Comparison of ENCODE assay signal across 17 cellular contexts in the genomic region with DNA sequence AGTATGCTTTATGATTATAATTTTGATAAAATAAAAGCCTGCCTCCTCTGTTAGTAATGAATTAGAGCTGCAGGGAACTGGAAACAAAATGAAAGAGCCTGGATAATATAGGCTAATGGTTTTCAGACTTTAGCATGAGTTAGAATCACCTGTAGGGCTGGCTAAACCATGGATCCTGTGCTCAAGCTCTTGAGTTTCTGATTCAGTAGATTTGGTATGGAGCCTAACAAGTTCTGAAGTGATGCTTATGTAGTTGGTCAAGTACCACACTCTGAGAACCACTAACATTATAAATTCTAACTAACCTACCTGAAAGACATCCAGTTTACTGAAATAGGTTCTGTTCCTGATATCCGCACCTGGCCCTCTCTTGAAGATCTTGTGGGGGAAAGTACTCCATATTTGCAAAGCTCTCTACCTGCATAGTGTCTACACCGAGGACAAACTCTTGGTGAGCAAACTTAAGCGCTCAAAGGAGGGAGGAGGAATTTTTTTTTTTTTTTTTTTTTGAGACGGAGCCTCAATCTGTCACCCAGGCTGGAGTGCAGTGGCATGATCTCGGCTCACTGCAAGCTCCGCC. TPM values are rescaled to one million over a fixed set of nuclear protein-coding genes. Genes with fewer than 3 reads are reported as not detected.
DNase-seq lines count a peak whose midpoint lies in the region; ATAC-seq and TF ChIP-seq lines count a peak whose summit lies in the region.
"Had no signal": no experiment of that assay in that cellular context is flagged by ENCODE, and none has a peak within 500 bp of the region (broad histone marks: within the 10 kb centered on the region; RNA-seq: fewer than 3 reads in every experiment).

No MANE protein-coding gene starts in this region.

- TF ChIP-seq EP300 in upper lobe of left lung (IDR thresholded peaks at IDR 0.05) = peak in 2 of 4 donors; percentile 12 to 68

- H3K27ac ChIP-seq in upper lobe of left lung = peak overlapping the region in 1 of 4 donors; percentile 49
- H3K27ac ChIP-seq: HL-60 had no signal

- H3K4me1 ChIP-seq in upper lobe of left lung = peaks cover 0 to 9% (median 8%) of the 10 kb centered on the region in 4 donors

- TF ChIP-seq POLR2A in upper lobe of left lung (IDR thresholded peaks at IDR 0.05) = no peak

- H3K9me3 ChIP-seq in upper lobe of left lung = no peaks in the 10 kb centered on the region

- no peaks in the 10 kb centered on the region for H3K36me3 ChIP-seq in upper lobe of left lung

- DNase-seq in DMS79 treated with DMSO at 0.1 percent for 48 hours (lab: John Stamatoyannopoulos, UW) (peak; percentile 99), NCI-H2107 (lab: John Stamatoyannopoulos, UW) (peak; percentile 10), NCI-H510A treated with DMSO at 0.1 percent for 48 hours (lab: John Stamatoyannopoulos, UW) (peak; percentile 65), upper lobe of left lung (peak in 1 of 2 donors; percentile 56), NCI-H2196 (lab: John Stamatoyannopoulos, UW; ENCODE audit: unreplicated experiment) (no peak), Kasumi-1 (lab: John Stamatoyannopoulos, UW) (no peak), RKO (ENCODE audit: low spot score) (no peak)
- DNase-seq: C1 segment of cervical spinal cord; Calu3; CD4-positive, alpha-beta T cell; DMS 273 treated with DMSO at 0.1 percent for 48 hours; GF-D8; HCEC 1CT; HFFc6 had no signal

- no peaks in the 10 kb centered on the region for H3K27me3 ChIP-seq in upper lobe of left lung

- TF ChIP-seq CTCF in upper lobe of left lung (IDR thresholded peaks at IDR 0.05) = no peak

- WGBS in upper lobe of left lung, 2 donors = 60 to 87% methylated on average over 6 of the region's 6 CpGs

- peak; percentile 64 to 90 for ATAC-seq in upper lobe of left lung (ENCODE audit: low FRiP score in 2 of 2)

- no peak overlapping the region for H3K4me3 ChIP-seq in upper lobe of left lung

RNA-seq across cellular contexts. Expression of gene VSX2, which starts 59.4 kb away (rescaled TPM):
- under 1 TPM in 1 of 6 donors, not detected in 5; 0.30 TPM for total RNA-seq in upper lobe of left lung
- total RNA-seq: B cell; Calu3; CD4-positive, alpha-beta T cell; H4; HFFc6 had no signal

Comparison
In these comparisons a context has a peak if more than half of its experiments do, and no peak if none do; other contexts are left out.
1. DNase-seq: peak in DMS79 treated with DMSO at 0.1 percent for 48 hours (single experiment), NCI-H2107 (single experiment) and NCI-H510A treated with DMSO at 0.1 percent for 48 hours (single experiment); none in NCI-H2196 (single experiment), Kasumi-1 (0 of 2) and RKO (single experiment).